In genomic region chr10:111077715-111078504, GRCh38 we compare ENCODE assay signal across 8 cellular contexts. TPM values are rescaled to one million over a fixed set of nuclear protein-coding genes. Genes with fewer than 3 reads are reported as not detected.
A peak's percentile ranks its signal among the peaks of the same experiment; 100 is the strongest.
DNase-seq lines count a peak whose midpoint lies in the region; ATAC-seq, FAIRE-seq and TF ChIP-seq lines count a peak whose summit lies in the region.

No MANE protein-coding gene starts in this region.

- H3K4me1 ChIP-seq in liver (ENCODE audit: control insufficient read depth in 4 of 4, insufficient read depth in 4 of 4, low read length in 3 of 4), result peaks cover 8 to 27% (median 16%) of the 10 kb centered on the region in 4 donors
- H3K4me1 ChIP-seq in HepG2 (ENCODE audit: insufficient read depth, low read length), result no peaks in the 10 kb centered on the region

- intact Hi-C loops in HepG2 (cut with micrococcal nuclease; ENCODE audit: unreplicated experiment), result no loop called here

- H3K27me3 Mint-ChIP-seq in activated naive CD8-positive, alpha-beta T cell treated with anti-CD3 and anti-CD28 coated beads, Interleukin-2, amount 50 U/mL, for 24 hours, result peaks cover 52% of the 10 kb centered on the region
- peaks cover 7 to 11% (median 11%) of the 10 kb centered on the region in 3 donors for H3K27me3 Mint-ChIP-seq in immature natural killer cell (ENCODE audit: low read depth in 3 of 3)
- peaks cover 83% of the 10 kb centered on the region for H3K27me3 Mint-ChIP-seq in stimulated activated naive CD8-positive, alpha-beta T cell treated with anti-CD3 and anti-CD28 coated beads, Interleukin-15, amount 100 ng/mL, for 72 hours

- no peaks in the 10 kb centered on the region for H3K79me2 ChIP-seq in HepG2 (ENCODE audit: insufficient read depth, low read length)

- H4K20me1 ChIP-seq in HepG2 (ENCODE audit: insufficient read depth, low read length), result no peaks in the 10 kb centered on the region

- POLR2A ChIA-PET in HepG2 (lab: Yijun Ruan, JAX), result no interaction called here

- DNase-seq in HepG2 (ENCODE audit: low spot score) (no peak), immature natural killer cell (no peak), NAMALWA (ENCODE audit: low spot score) (no peak)
- DNase-seq in activated naive CD8-positive, alpha-beta T cell treated with anti-CD3 and anti-CD28 coated beads, Interleukin-2, amount 50 U/mL, for 24 hours, result no peak
- peak; percentile 33 to 38 for DNase-seq in stimulated activated naive CD8-positive, alpha-beta T cell treated with anti-CD3 and anti-CD28 coated beads, Interleukin-15, amount 100 ng/mL, for 72 hours

- no peak for FAIRE-seq in HepG2 (lab: Jason Lieb, UNC)

- H3K36me3 Mint-ChIP-seq in activated naive CD8-positive, alpha-beta T cell treated with anti-CD3 and anti-CD28 coated beads, Interleukin-2, amount 50 U/mL, for 24 hours (ENCODE audit: low read depth), result peaks cover 2% of the 10 kb centered on the region
- H3K36me3 Mint-ChIP-seq in immature natural killer cell, result no peaks in the 10 kb centered on the region

- H3K27me3 ChIP-seq in liver (ENCODE audit: control insufficient read depth in 4 of 4, insufficient read depth in 4 of 4, low read length in 3 of 4) (peaks cover 0 to 10% (median 3%) of the 10 kb centered on the region in 4 donors), HepG2 (ENCODE audit: control insufficient read depth in 1 of 2, insufficient read depth in 2 of 2, low read length in 2 of 2) (peaks cover 7 to 23% of the 10 kb centered on the region in 2 experiments)

- no peak for TF ChIP-seq EP300 in HepG2 (IDR thresholded peaks at IDR 0.05; ENCODE audit: low read depth in 2 of 2, low read length in 2 of 2)
- no peak for TF ChIP-seq EP300 in HepG2 (CRISPR knock-in tag; IDR thresholded peaks at IDR 0.05; ENCODE audit: borderline replicate concordance)

- TF ChIP-seq RAD21 in liver (IDR thresholded peaks at IDR 0.05), result no peak
- TF ChIP-seq RAD21 in HepG2 (CRISPR knock-in tag; IDR thresholded peaks at IDR 0.05), result no peak

- H3K4me3 Mint-ChIP-seq in activated naive CD8-positive, alpha-beta T cell treated with anti-CD3 and anti-CD28 coated beads, Interleukin-2, amount 50 U/mL, for 24 hours, result peak overlapping the region; percentile 65
- H3K4me3 Mint-ChIP-seq in immature natural killer cell, result peak overlapping the region; percentile 44 to 62 (median 53)
- H3K4me3 Mint-ChIP-seq in stimulated activated naive CD8-positive, alpha-beta T cell treated with anti-CD3 and anti-CD28 coated beads, Interleukin-15, amount 100 ng/mL, for 72 hours, result peak overlapping the region; percentile 82 to 86

- H3K4me2 ChIP-seq in HepG2 (ENCODE audit: low read depth, low read length), result no peak overlapping the region

- TF ChIP-seq CTCF in liver (IDR thresholded peaks at IDR 0.05; ENCODE audit: low read depth, low read length, missing input control) (no peak), HepG2 (CRISPR knock-in tag; IDR thresholded peaks at IDR 0.05) (no peak)

- no TSS peak for BruUV-seq in HepG2 (replicated peaks; lab: Mats Ljungman, UMichigan)

- H3K9ac ChIP-seq in liver (ENCODE audit: low read depth in 1 of 2, low read length in 2 of 2), result no peak overlapping the region
- no peak overlapping the region for H3K9ac ChIP-seq in HepG2 (ENCODE audit: insufficient read depth, low read depth, low read length)

- 12% methylated on average over 82 of the region's 82 CpGs for WGBS in liver
- WGBS in HepG2 (ENCODE audit: low lambda C conversion rate), result 68% methylated on average over 50 of the region's 82 CpGs

- ATAC-seq in HepG2, result no peak
- no peak for ATAC-seq in activated naive CD8-positive, alpha-beta T cell treated with anti-CD3 and anti-CD28 coated beads, Interleukin-2, amount 50 U/mL, for 24 hours
- ATAC-seq in stimulated activated naive CD8-positive, alpha-beta T cell treated with anti-CD3 and anti-CD28 coated beads, Interleukin-15, amount 100 ng/mL, for 72 hours, result peak; percentile 24
- ATAC-seq in HG03457 (IDR thresholded peaks at IDR 0.05; ENCODE audit: unreplicated experiment), result no peak
- no peak for ATAC-seq in GM19467 (IDR thresholded peaks at IDR 0.05; ENCODE audit: unreplicated experiment)

- no peak overlapping the region for H3K27ac Mint-ChIP-seq in activated naive CD8-positive, alpha-beta T cell treated with anti-CD3 and anti-CD28 coated beads, Interleukin-2, amount 50 U/mL, for 24 hours
- H3K27ac Mint-ChIP-seq in immature natural killer cell, result no peak overlapping the region
- H3K27ac Mint-ChIP-seq in stimulated activated naive CD8-positive, alpha-beta T cell treated with anti-CD3 and anti-CD28 coated beads, Interleukin-15, amount 100 ng/mL, for 72 hours, result no peak overlapping the region

- H3K27ac ChIP-seq in liver (ENCODE audit: low read depth in 1 of 2, low read length in 2 of 2) (no peak overlapping the region), HepG2 (ENCODE audit: extremely low read length, insufficient read depth, low read length) (no peak overlapping the region)

- H3K4me3 ChIP-seq in liver (ENCODE audit: low read depth in 1 of 3, low read length in 3 of 3), result peak overlapping the region; percentile 0 to 49 (median 31)
- H3K4me3 ChIP-seq in HepG2 (replicated peaks in 1 of 3; ENCODE audit: insufficient read depth in 1 of 3, low read depth in 2 of 3, low read length in 3 of 3), result no peak overlapping the region

- H2AFZ ChIP-seq in HepG2 (ENCODE audit: low read length), result no peak overlapping the region

- H3K4me1 Mint-ChIP-seq in activated naive CD8-positive, alpha-beta T cell treated with anti-CD3 and anti-CD28 coated beads, Interleukin-2, amount 50 U/mL, for 24 hours, result peaks cover 17% of the 10 kb centered on the region
- peaks cover 0 to 18% of the 10 kb centered on the region in 2 donors for H3K4me1 Mint-ChIP-seq in immature natural killer cell
- H3K4me1 Mint-ChIP-seq in stimulated activated naive CD8-positive, alpha-beta T cell treated with anti-CD3 and anti-CD28 coated beads, Interleukin-15, amount 100 ng/mL, for 72 hours, result peaks cover 36% of the 10 kb centered on the region

- in situ Hi-C loops in HepG2 (cut with HindIII; ENCODE audit: extremely low pct_ligation_motif_present, low pct_unique_long_range_greater_than_20kb), result loop anchor here (25.0 kb wide), 1 partner anchor 1234 kb away; no protein-coding TSS in a partner anchor

- CTCF ChIA-PET in HepG2 (lab: Yijun Ruan, JAX; ENCODE audit: low intra/inter-chr PET ratio, low total read pairs), result no interaction called here

- H3K36me3 ChIP-seq in liver (ENCODE audit: control insufficient read depth in 4 of 4, insufficient read depth in 3 of 4, low read depth in 1 of 4, low read length in 3 of 4), result no peaks in the 10 kb centered on the region
- H3K36me3 ChIP-seq in HepG2 (replicated peaks in 1 of 2; ENCODE audit: control insufficient read depth in 1 of 2, insufficient read depth in 2 of 2, low read length in 2 of 2), result no peaks in the 10 kb centered on the region

- H3K9me3 ChIP-seq in liver (ENCODE audit: control insufficient read depth in 4 of 4, low read length in 3 of 4), result no peaks in the 10 kb centered on the region
- H3K9me3 ChIP-seq in HepG2 (ENCODE audit: low read length), result no peaks in the 10 kb centered on the region

- H3K9me3 Mint-ChIP-seq in activated naive CD8-positive, alpha-beta T cell treated with anti-CD3 and anti-CD28 coated beads, Interleukin-2, amount 50 U/mL, for 24 hours, result no peaks in the 10 kb centered on the region
- peaks cover 0 to 2% (median 0%) of the 10 kb centered on the region in 6 donors for H3K9me3 Mint-ChIP-seq in immature natural killer cell
- H3K9me3 Mint-ChIP-seq in stimulated activated naive CD8-positive, alpha-beta T cell treated with anti-CD3 and anti-CD28 coated beads, Interleukin-15, amount 100 ng/mL, for 72 hours, result peaks cover 0 to 5% of the 10 kb centered on the region in 2 donors

- no peak for TF ChIP-seq POLR2A in HepG2 (IDR thresholded peaks at IDR 0.05; ENCODE audit: insufficient read depth in 1 of 2, low read depth in 2 of 2, low read length in 2 of 2)

TF ChIP-seq in liver, 16 proteins besides CTCF, POLR2A, EP300 and RAD21:
- TF ChIP-seq, protein P1, sequence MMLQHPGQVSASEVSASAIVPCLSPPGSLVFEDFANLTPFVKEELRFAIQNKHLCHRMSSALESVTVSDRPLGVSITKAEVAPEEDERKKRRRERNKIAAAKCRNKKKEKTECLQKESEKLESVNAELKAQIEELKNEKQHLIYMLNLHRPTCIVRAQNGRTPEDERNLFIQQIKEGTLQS (IDR thresholded peaks at IDR 0.05), result no peak

RNA-seq across cellular contexts. Expression of gene ADRA2A, which starts 1.1 kb away (rescaled TPM):
- total RNA-seq in liver (under 1 TPM; 0.19 to 0.50 TPM), HepG2 (2016; rRNA removed; fragmentation: Illumina TruSeq; extraction: Trizol) (not detected in 2 replicates)
- polyA plus RNA-seq in liver (under 1 TPM; 0.15 to 0.47 TPM), HepG2 (2011; rRNA removed) (0.01 TPM in 1 of 2 replicates, not detected in the other), immature natural killer cell (not detected)
- total RNA-seq in HepG2 (2016; cell fraction: cytosol; rRNA removed; fragmentation: Illumina TruSeq; extraction: Trizol; ENCODE audit: low read depth), result not detected in 2 replicates
- not detected in 2 replicates for total RNA-seq in HepG2 (2016; cell fraction: insoluble cytoplasmic fraction; rRNA removed; fragmentation: Illumina TruSeq; extraction: Trizol)
- total RNA-seq in HepG2 (2016; cell fraction: membrane; rRNA removed; fragmentation: Illumina TruSeq; extraction: Trizol), result not detected in 2 replicates
- not detected in 2 replicates for total RNA-seq in HepG2 (2016; cell fraction: nucleus; rRNA removed; fragmentation: Illumina TruSeq; extraction: Trizol)
- 0.01 TPM in 1 of 2 replicates, not detected in the other for polyA plus RNA-seq in HepG2 (2011; cell fraction: cytosol; rRNA removed)
- polyA plus RNA-seq in HepG2 (2011; cell fraction: nucleus; rRNA removed), result 0.03 and 0.07 TPM in 2 replicates
- polyA plus RNA-seq in HepG2 (2012), result 0.03 TPM in 1 of 2 replicates, not detected in the other
- polyA plus RNA-seq in HepG2 (2016; cell fraction: cytosol; fragmentation: Illumina TruSeq; extraction: Trizol; ENCODE audit: low read depth), result not detected in 2 replicates
- polyA plus RNA-seq in HepG2 (2016; cell fraction: insoluble cytoplasmic fraction; fragmentation: Illumina TruSeq; extraction: Trizol; ENCODE audit: low read depth), result not detected in 2 replicates
- polyA plus RNA-seq in HepG2 (2016; cell fraction: membrane; fragmentation: Illumina TruSeq; extraction: Trizol; ENCODE audit: low read depth), result not detected in 2 replicates
- not detected in 2 replicates for polyA plus RNA-seq in HepG2 (2016; cell fraction: nucleus; fragmentation: Illumina TruSeq; extraction: Trizol; ENCODE audit: insufficient read depth, low read depth)
- polyA minus RNA-seq in HepG2 (2011; rRNA and poly(A)+ RNA removed; ENCODE audit: low replicate concordance), result 0.04 TPM in 1 of 2 replicates, not detected in the other
- polyA minus RNA-seq in HepG2 (2011; cell fraction: cytosol; rRNA and poly(A)+ RNA removed), result not detected in 2 replicates
- not detected in 2 replicates for polyA minus RNA-seq in HepG2 (2011; cell fraction: nucleus; rRNA and poly(A)+ RNA removed)

Comparison
In these comparisons a context has a peak if more than half of its experiments do, and no peak if none do; other contexts are left out.
1. H3K4me3 ChIP-seq: peak in liver (3 of 3); none in HepG2 (0 of 3).
2. DNase-seq: peak in stimulated activated naive CD8-positive, alpha-beta T cell treated with anti-CD3 and anti-CD28 coated beads, Interleukin-15, amount 100 ng/mL, for 72 hours (2 of 2); none in HepG2 (single experiment), activated naive CD8-positive, alpha-beta T cell treated with anti-CD3 and anti-CD28 coated beads, Interleukin-2, amount 50 U/mL, for 24 hours (single experiment), immature natural killer cell (0 of 3) and NAMALWA (single experiment).
3. Peak in every context shown above with its lines, with median percentiles within 50 percentile points of each other: H3K4me3 Mint-ChIP-seq.